Comparison of ENCODE assay signal across 7 cellular contexts in the genomic region with DNA sequence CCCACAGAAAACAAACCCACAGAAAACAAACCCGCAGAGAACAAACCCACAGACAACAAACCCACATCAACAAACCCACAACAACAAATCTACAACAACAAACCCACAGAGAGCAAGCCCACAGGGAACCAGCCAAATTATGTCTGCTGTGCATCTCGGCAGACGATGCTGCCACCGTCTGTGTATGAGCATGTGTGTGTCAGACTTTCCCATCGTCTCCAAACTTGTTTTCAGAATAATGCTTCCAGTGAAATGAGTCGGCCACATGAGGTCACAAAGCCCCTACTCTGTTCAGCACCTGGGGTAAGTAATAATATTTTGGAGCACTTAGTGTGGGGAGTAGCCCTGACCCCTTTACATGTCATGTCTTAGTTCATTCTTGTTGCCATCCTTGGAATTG.
DNase-seq lines count a peak whose midpoint lies in the region; ATAC-seq and TF ChIP-seq lines count a peak whose summit lies in the region.
"Not testable (repeated sequence)": the region's sequence is repeated elsewhere in the genome, so short reads cannot be mapped to it uniquely, and the experiment has no call there.

No MANE protein-coding gene starts in this region.

- peak; percentile 38 for ATAC-seq in CD8-positive, alpha-beta T cell
- peak; percentile 64 for ATAC-seq in stimulated activated effector memory CD8-positive, alpha-beta T cell treated with anti-CD3 and anti-CD28 coated beads, Interleukin-12 subunit alpha, Interleukin-12 subunit beta, amount 100 ng/mL, for 72 hours

- not testable (repeated sequence) for TF ChIP-seq CTCF in CD8-positive, alpha-beta T cell (IDR thresholded peaks at IDR 0.05)

- not testable (repeated sequence) for H3K4me1 Mint-ChIP-seq in CD8-positive, alpha-beta T cell (ENCODE audit: low read depth); T-helper 2 cell treated with Interferon-gamma antibody and Interleukin-4, amounts not matched to agents 5 μg/mL and 100 μg/mL, for 36 hours (ENCODE audit: low read depth); activated CD4-positive, alpha-beta memory T cell treated with anti-CD3 and anti-CD28 coated beads, Interleukin-2, amount 10 ng/mL, durations not matched to agents 7 days and 5 days; activated T-helper 1 cell treated with anti-CD3 and anti-CD28 coated beads, Interleukin-12 subunit alpha, Interleukin-12 subunit beta, Interleukin-2, Interleukin-4 antibody, amounts not matched to agents 30 ng/mL and 10 ng/mL and 1 ng/mL, durations not matched to agents 14 hours and 24 hours and 36 hours (ENCODE audit: low read depth); activated naive CD8-positive, alpha-beta T cell treated with anti-CD3 and anti-CD28 coated beads for 36 hours; immature natural killer cell; stimulated activated effector memory CD8-positive, alpha-beta T cell treated with anti-CD3 and anti-CD28 coated beads, Interleukin-12 subunit alpha, Interleukin-12 subunit beta, amount 100 ng/mL, for 72 hours

- DNase-seq in CD8-positive, alpha-beta T cell; T-helper 2 cell treated with Interferon-gamma antibody and Interleukin-4, amounts not matched to agents 5 μg/mL and 100 μg/mL, for 36 hours (ENCODE audit: low spot score); activated CD4-positive, alpha-beta memory T cell treated with anti-CD3 and anti-CD28 coated beads, Interleukin-2, amount 10 ng/mL, durations not matched to agents 7 days and 5 days; activated T-helper 1 cell treated with anti-CD3 and anti-CD28 coated beads, Interleukin-12 subunit alpha, Interleukin-12 subunit beta, Interleukin-2, Interleukin-4 antibody, amounts not matched to agents 30 ng/mL and 10 ng/mL and 1 ng/mL, durations not matched to agents 14 hours and 24 hours and 36 hours (ENCODE audit: low spot score); activated naive CD8-positive, alpha-beta T cell treated with anti-CD3 and anti-CD28 coated beads for 36 hours; immature natural killer cell; stimulated activated effector memory CD8-positive, alpha-beta T cell treated with anti-CD3 and anti-CD28 coated beads, Interleukin-12 subunit alpha, Interleukin-12 subunit beta, amount 100 ng/mL, for 72 hours (ENCODE audit: low spot score in 2 of 2): not testable (repeated sequence)

- not testable (repeated sequence) for H3K27me3 Mint-ChIP-seq in CD8-positive, alpha-beta T cell (ENCODE audit: low read depth); T-helper 2 cell treated with Interferon-gamma antibody and Interleukin-4, amounts not matched to agents 5 μg/mL and 100 μg/mL, for 36 hours (ENCODE audit: low read depth); activated CD4-positive, alpha-beta memory T cell treated with anti-CD3 and anti-CD28 coated beads, Interleukin-2, amount 10 ng/mL, durations not matched to agents 7 days and 5 days; activated T-helper 1 cell treated with anti-CD3 and anti-CD28 coated beads, Interleukin-12 subunit alpha, Interleukin-12 subunit beta, Interleukin-2, Interleukin-4 antibody, amounts not matched to agents 30 ng/mL and 10 ng/mL and 1 ng/mL, durations not matched to agents 14 hours and 24 hours and 36 hours (ENCODE audit: insufficient read depth); activated naive CD8-positive, alpha-beta T cell treated with anti-CD3 and anti-CD28 coated beads for 36 hours; immature natural killer cell (ENCODE audit: low read depth in 3 of 3)

- not testable (repeated sequence) for H3K27me3 ChIP-seq in CD8-positive, alpha-beta T cell (ENCODE audit: insufficient read depth, low read length)

- not testable (repeated sequence) for H3K4me3 ChIP-seq in CD8-positive, alpha-beta T cell (ENCODE audit: low read depth, low read length)

- H3K36me3 ChIP-seq in CD8-positive, alpha-beta T cell (ENCODE audit: insufficient read depth, low read length), result not testable (repeated sequence)

- CTCF ChIA-PET in CD8-positive, alpha-beta T cell (lab: Charles Lee); activated CD4-positive, alpha-beta memory T cell treated with anti-CD3 and anti-CD28 coated beads, Interleukin-2, amount 10 ng/mL, durations not matched to agents 7 days and 5 days (lab: Charles Lee): not testable (repeated sequence)

- H3K36me3 Mint-ChIP-seq in CD8-positive, alpha-beta T cell; T-helper 2 cell treated with Interferon-gamma antibody and Interleukin-4, amounts not matched to agents 5 μg/mL and 100 μg/mL, for 36 hours (ENCODE audit: low read depth); activated CD4-positive, alpha-beta memory T cell treated with anti-CD3 and anti-CD28 coated beads, Interleukin-2, amount 10 ng/mL, durations not matched to agents 7 days and 5 days (ENCODE audit: low read depth); activated T-helper 1 cell treated with anti-CD3 and anti-CD28 coated beads, Interleukin-12 subunit alpha, Interleukin-12 subunit beta, Interleukin-2, Interleukin-4 antibody, amounts not matched to agents 30 ng/mL and 10 ng/mL and 1 ng/mL, durations not matched to agents 14 hours and 24 hours and 36 hours (ENCODE audit: low read depth); activated naive CD8-positive, alpha-beta T cell treated with anti-CD3 and anti-CD28 coated beads for 36 hours; immature natural killer cell: not testable (repeated sequence)
- peaks cover 11% of the 10 kb centered on the region for H3K36me3 Mint-ChIP-seq in stimulated activated effector memory CD8-positive, alpha-beta T cell treated with anti-CD3 and anti-CD28 coated beads, Interleukin-12 subunit alpha, Interleukin-12 subunit beta, amount 100 ng/mL, for 72 hours

- POLR2A ChIA-PET in CD8-positive, alpha-beta T cell (lab: Charles Lee); activated CD4-positive, alpha-beta memory T cell treated with anti-CD3 and anti-CD28 coated beads, Interleukin-2, amount 10 ng/mL, durations not matched to agents 7 days and 5 days (lab: Charles Lee): not testable (repeated sequence)

- H3K4me3 Mint-ChIP-seq in CD8-positive, alpha-beta T cell, result peak overlapping the region; percentile 26
- H3K4me3 Mint-ChIP-seq in T-helper 2 cell treated with Interferon-gamma antibody and Interleukin-4, amounts not matched to agents 5 μg/mL and 100 μg/mL, for 36 hours; activated CD4-positive, alpha-beta memory T cell treated with anti-CD3 and anti-CD28 coated beads, Interleukin-2, amount 10 ng/mL, durations not matched to agents 7 days and 5 days: not testable (repeated sequence)
- peak overlapping the region; percentile 2 for H3K4me3 Mint-ChIP-seq in activated T-helper 1 cell treated with anti-CD3 and anti-CD28 coated beads, Interleukin-12 subunit alpha, Interleukin-12 subunit beta, Interleukin-2, Interleukin-4 antibody, amounts not matched to agents 30 ng/mL and 10 ng/mL and 1 ng/mL, durations not matched to agents 14 hours and 24 hours and 36 hours
- peak overlapping the region; percentile 43 for H3K4me3 Mint-ChIP-seq in activated naive CD8-positive, alpha-beta T cell treated with anti-CD3 and anti-CD28 coated beads for 36 hours
- peak overlapping the region; percentile 43 to 93 (median 74) for H3K4me3 Mint-ChIP-seq in immature natural killer cell
- H3K4me3 Mint-ChIP-seq in stimulated activated effector memory CD8-positive, alpha-beta T cell treated with anti-CD3 and anti-CD28 coated beads, Interleukin-12 subunit alpha, Interleukin-12 subunit beta, amount 100 ng/mL, for 72 hours, result peak overlapping the region; percentile 12

- H3K27ac ChIP-seq in CD8-positive, alpha-beta T cell (ENCODE audit: low read depth, low read length), result not testable (repeated sequence)

- not testable (repeated sequence) for H3K9me3 Mint-ChIP-seq in CD8-positive, alpha-beta T cell; T-helper 2 cell treated with Interferon-gamma antibody and Interleukin-4, amounts not matched to agents 5 μg/mL and 100 μg/mL, for 36 hours; activated CD4-positive, alpha-beta memory T cell treated with anti-CD3 and anti-CD28 coated beads, Interleukin-2, amount 10 ng/mL, durations not matched to agents 7 days and 5 days; activated T-helper 1 cell treated with anti-CD3 and anti-CD28 coated beads, Interleukin-12 subunit alpha, Interleukin-12 subunit beta, Interleukin-2, Interleukin-4 antibody, amounts not matched to agents 30 ng/mL and 10 ng/mL and 1 ng/mL, durations not matched to agents 14 hours and 24 hours and 36 hours; activated naive CD8-positive, alpha-beta T cell treated with anti-CD3 and anti-CD28 coated beads for 36 hours; immature natural killer cell; stimulated activated effector memory CD8-positive, alpha-beta T cell treated with anti-CD3 and anti-CD28 coated beads, Interleukin-12 subunit alpha, Interleukin-12 subunit beta, amount 100 ng/mL, for 72 hours

- intact Hi-C loops in CD8-positive, alpha-beta T cell (cut with DNase I, micrococcal nuclease); activated T-helper 1 cell treated with anti-CD3 and anti-CD28 coated beads, Interleukin-12 subunit alpha, Interleukin-12 subunit beta, Interleukin-2, Interleukin-4 antibody, amounts not matched to agents 30 ng/mL and 10 ng/mL and 1 ng/mL, durations not matched to agents 14 hours and 24 hours and 36 hours (cut with micrococcal nuclease): not testable (repeated sequence)

- H3K9me3 ChIP-seq in CD8-positive, alpha-beta T cell (ENCODE audit: low read length), result not testable (repeated sequence)

- not testable (repeated sequence) for H3K4me1 ChIP-seq in CD8-positive, alpha-beta T cell (ENCODE audit: insufficient read depth, low read length)

- peak overlapping the region; percentile 91 for H3K27ac Mint-ChIP-seq in CD8-positive, alpha-beta T cell
- peak overlapping the region; percentile 67 for H3K27ac Mint-ChIP-seq in T-helper 2 cell treated with Interferon-gamma antibody and Interleukin-4, amounts not matched to agents 5 μg/mL and 100 μg/mL, for 36 hours
- H3K27ac Mint-ChIP-seq in activated CD4-positive, alpha-beta memory T cell treated with anti-CD3 and anti-CD28 coated beads, Interleukin-2, amount 10 ng/mL, durations not matched to agents 7 days and 5 days, result peak overlapping the region; percentile 54
- H3K27ac Mint-ChIP-seq in activated T-helper 1 cell treated with anti-CD3 and anti-CD28 coated beads, Interleukin-12 subunit alpha, Interleukin-12 subunit beta, Interleukin-2, Interleukin-4 antibody, amounts not matched to agents 30 ng/mL and 10 ng/mL and 1 ng/mL, durations not matched to agents 14 hours and 24 hours and 36 hours, result peak overlapping the region; percentile 66
- H3K27ac Mint-ChIP-seq in activated naive CD8-positive, alpha-beta T cell treated with anti-CD3 and anti-CD28 coated beads for 36 hours, result peak overlapping the region; percentile 78
- H3K27ac Mint-ChIP-seq in immature natural killer cell, result peak overlapping the region; percentile 88 to 100 (median 92)
- H3K27ac Mint-ChIP-seq in stimulated activated effector memory CD8-positive, alpha-beta T cell treated with anti-CD3 and anti-CD28 coated beads, Interleukin-12 subunit alpha, Interleukin-12 subunit beta, amount 100 ng/mL, for 72 hours, result peak overlapping the region; percentile 98
